ENCODE assay signal across 1 cellular context in genomic region chr2:231709981-231710750, GRCh38.
A peak's percentile ranks its signal among the peaks of the same experiment; 100 is the strongest.
TF ChIP-seq lines count a peak whose summit lies in the region.

No MANE protein-coding gene starts in this region.

TF ChIP-seq in HEK293, 187 proteins besides CTCF, POLR2A, EP300 and RAD21 (continued from another document):
- TF ChIP-seq ZSCAN4 (tag by site-specific recombination; IDR thresholded peaks at IDR 0.05) (no peak), ZNF664 (tag by site-specific recombination; IDR thresholded peaks at IDR 0.05) (no peak), ZNF155 (tag by site-specific recombination; IDR thresholded peaks at IDR 0.05) (no peak), ZNF221 (tag by site-specific recombination; IDR thresholded peaks at IDR 0.05; ENCODE audit: borderline replicate concordance) (no peak), SCRT2 (tag by site-specific recombination; IDR thresholded peaks at IDR 0.05) (peak; percentile 77), ZBTB17 (tag by site-specific recombination; IDR thresholded peaks at IDR 0.05) (peak; percentile 61), ZNF629 (tag by site-specific recombination; IDR thresholded peaks at IDR 0.05) (peak; percentile 22; the same call in 1 of the 2 replicates), ZNF530 (tag by site-specific recombination; IDR thresholded peaks at IDR 0.05; ENCODE audit: low read depth) (no peak), ZNF416 (tag by site-specific recombination; IDR thresholded peaks at IDR 0.05) (no peak), ZNF10 (tag by site-specific recombination; IDR thresholded peaks at IDR 0.05) (no peak), ZNF266 (tag by site-specific recombination; IDR thresholded peaks at IDR 0.05; ENCODE audit: low read depth) (no peak)
